8 cellular contexts compared by ENCODE assay signal in the genomic region with DNA sequence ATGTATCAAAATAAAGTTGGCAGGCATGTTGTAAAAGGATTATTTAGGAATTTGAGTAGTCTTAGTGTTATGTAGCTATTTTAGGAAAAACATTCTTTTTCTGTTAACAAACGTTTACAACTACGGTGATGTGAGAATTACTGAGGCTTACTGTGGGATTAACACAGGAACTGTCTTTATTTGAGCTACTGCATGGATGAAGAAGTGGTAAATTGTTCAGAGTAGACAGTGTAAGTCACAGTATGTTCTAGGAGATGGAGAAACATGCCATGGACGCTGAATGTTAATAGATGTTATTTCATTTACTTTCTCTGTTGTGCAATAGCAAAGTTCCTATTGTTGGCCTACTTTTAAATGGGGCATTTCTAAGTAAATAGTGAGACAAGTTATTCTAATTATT. TPM values are rescaled to one million over a fixed set of nuclear protein-coding genes. Genes with fewer than 3 reads are reported as not detected.
DNase-seq lines count a peak whose midpoint lies in the region; ATAC-seq and TF ChIP-seq lines count a peak whose summit lies in the region.

No MANE protein-coding gene starts in this region.

- ATAC-seq in RWPE2 (ENCODE audit: low read depth), result no peak

- peak overlapping the region; percentile 80 for H3K4me3 ChIP-seq in RWPE2 (ENCODE audit: severe bottlenecking)
- H3K4me3 ChIP-seq in esophagus squamous epithelium, result peak overlapping the region; percentile 85 to 97 (median 93)
- H3K4me3 ChIP-seq in parathyroid adenoma (ENCODE audit: low read depth, low read length), result peak overlapping the region; percentile 91

- no peak overlapping the region for H3K9ac ChIP-seq in parathyroid adenoma

- intact Hi-C loops in esophagus squamous epithelium (cut with DNase I), result no loop called here

- DNase-seq in SKM-1 treated with dmso at 0.1 percent for 144 hours (lab: John Stamatoyannopoulos, UW; ENCODE audit: unreplicated experiment) (peak; percentile 6), SKM-1 (lab: John Stamatoyannopoulos, UW; ENCODE audit: unreplicated experiment) (no peak), RWPE2 (ENCODE audit: low spot score) (no peak), esophagus squamous epithelium (lab: John Stamatoyannopoulos, UW) (no peak), RPMI8226 (no peak), D341Med (ENCODE audit: low spot score) (no peak)
- DNase-seq in stimulated activated CD4-positive, alpha-beta T cell treated with anti-CD3 and anti-CD28 coated beads, Interleukin-1b, Interleukin-23, amount 100 ng/mL, for 48 hours, result no peak

- H3K27ac ChIP-seq in RWPE2 (ENCODE audit: poor library complexity, severe bottlenecking) (peak overlapping the region; percentile 70), esophagus squamous epithelium (peak overlapping the region; percentile 97 to 99 (median 99)), parathyroid adenoma (peak overlapping the region; percentile 50)

- no peaks in the 10 kb centered on the region for H3K27me3 ChIP-seq in RWPE2 (ENCODE audit: insufficient read depth, poor library complexity, severe bottlenecking)
- H3K27me3 ChIP-seq in esophagus squamous epithelium, result peaks cover 0 to 4% (median 0%) of the 10 kb centered on the region in 4 donors
- H3K27me3 ChIP-seq in parathyroid adenoma (ENCODE audit: control insufficient read depth, insufficient read depth, low read length), result no peaks in the 10 kb centered on the region

- H3K79me2 ChIP-seq in parathyroid adenoma, result peaks cover 34% of the 10 kb centered on the region

- H2AFZ ChIP-seq in parathyroid adenoma, result no peak overlapping the region

- no peak for TF ChIP-seq CTCF in RWPE2 (IDR thresholded peaks at IDR 0.05; ENCODE audit: poor library complexity, severe bottlenecking)
- no peak for TF ChIP-seq CTCF in esophagus squamous epithelium (IDR thresholded peaks at IDR 0.05)
- no peak for TF ChIP-seq CTCF in parathyroid adenoma (IDR thresholded peaks at IDR 0.05)

- WGBS in esophagus squamous epithelium, 2 donors, result 0 to 3% methylated on average over 3 of the region's 3 CpGs

- peak overlapping the region; percentile 78 for H3K4me2 ChIP-seq in parathyroid adenoma (ENCODE audit: low read length)

- TF ChIP-seq POLR2A in esophagus squamous epithelium (IDR thresholded peaks at IDR 0.05), result no peak

- H3K9me3 ChIP-seq in RWPE2 (ENCODE audit: severe bottlenecking) (no peaks in the 10 kb centered on the region), esophagus squamous epithelium (no peaks in the 10 kb centered on the region), parathyroid adenoma (ENCODE audit: control insufficient read depth, low read length) (no peaks in the 10 kb centered on the region)

- no peaks in the 10 kb centered on the region for H3K36me3 ChIP-seq in RWPE2 (ENCODE audit: low read depth)
- no peaks in the 10 kb centered on the region for H3K36me3 ChIP-seq in esophagus squamous epithelium
- no peaks in the 10 kb centered on the region for H3K36me3 ChIP-seq in parathyroid adenoma (ENCODE audit: control insufficient read depth, insufficient read depth, low read length)

- peaks cover 23% of the 10 kb centered on the region for H3K4me1 ChIP-seq in RWPE2 (ENCODE audit: insufficient read depth, poor library complexity, severe bottlenecking)
- peaks cover 9 to 58% (median 17%) of the 10 kb centered on the region in 3 donors for H3K4me1 ChIP-seq in esophagus squamous epithelium
- peaks cover 6% of the 10 kb centered on the region for H3K4me1 ChIP-seq in parathyroid adenoma

RNA-seq across cellular contexts. Expression of a gene that starts 1.7 kb away (rescaled TPM):
- 10 to 100 TPM; 14.9 to 53.8 (median 19.1) TPM for total RNA-seq in esophagus squamous epithelium
